23 cellular contexts compared by ENCODE assay signal in the genomic region with DNA sequence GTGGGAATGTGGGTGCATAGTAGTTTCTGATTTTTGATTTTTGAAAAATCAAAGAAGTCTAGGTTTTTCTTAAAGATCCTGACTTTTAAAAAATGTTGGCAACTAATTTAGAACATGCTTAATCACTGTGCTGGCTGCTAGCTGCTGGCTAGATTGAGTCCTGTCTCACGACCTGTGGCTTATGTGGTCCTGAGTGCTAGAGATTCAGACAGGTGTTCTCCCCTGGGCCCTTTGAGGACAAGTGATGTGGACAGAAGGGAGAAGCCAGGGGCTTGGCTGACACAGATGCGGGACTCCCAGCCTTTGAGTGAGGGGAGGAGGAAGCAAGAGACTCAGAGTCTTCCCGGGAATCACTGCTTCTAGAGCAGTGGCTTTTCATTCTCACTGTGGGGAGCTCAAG. TPM values are rescaled to one million over a fixed set of nuclear protein-coding genes. Genes with fewer than 3 reads are reported as not detected.
"Had no signal": no experiment of that assay in that cellular context is flagged by ENCODE, and none has a peak within 500 bp of the region (broad histone marks: within the 10 kb centered on the region; RNA-seq: fewer than 3 reads in every experiment).

No MANE protein-coding gene starts in this region.

- H3K4me1 Mint-ChIP-seq: activated CD4-positive, alpha-beta memory T cell treated with anti-CD3 and anti-CD28 coated beads, Interleukin-2, amount 10 ng/mL, durations not matched to agents 7 days and 5 days; activated CD4-positive, alpha-beta T cell treated with anti-CD3 and anti-CD28 coated beads for 36 hours; activated CD8-positive, alpha-beta memory T cell treated with anti-CD3 and anti-CD28 coated beads, Interleukin-2, amount 10 ng/mL, durations not matched to agents 7 days and 5 days; activated naive CD8-positive, alpha-beta T cell treated with anti-CD3 and anti-CD28 coated beads, Interleukin-2, amount 10 ng/mL, durations not matched to agents 7 days and 5 days had no signal

- H3K4me1 ChIP-seq: pancreas, right lobe of liver had no signal

- H3K36me3 Mint-ChIP-seq: activated CD8-positive, alpha-beta memory T cell treated with anti-CD3 and anti-CD28 coated beads, Interleukin-2, amount 10 ng/mL, durations not matched to agents 7 days and 5 days; activated naive CD8-positive, alpha-beta T cell treated with anti-CD3 and anti-CD28 coated beads, Interleukin-2, amount 10 ng/mL, durations not matched to agents 7 days and 5 days; naive thymus-derived CD8-positive, alpha-beta T cell had no signal

- H3K4me3 Mint-ChIP-seq: activated CD4-positive, alpha-beta memory T cell treated with anti-CD3 and anti-CD28 coated beads, Interleukin-2, amount 10 ng/mL, durations not matched to agents 7 days and 5 days; activated CD4-positive, alpha-beta T cell treated with anti-CD3 and anti-CD28 coated beads for 36 hours; activated CD8-positive, alpha-beta memory T cell treated with anti-CD3 and anti-CD28 coated beads, Interleukin-2, amount 10 ng/mL, durations not matched to agents 7 days and 5 days; activated naive CD8-positive, alpha-beta T cell treated with anti-CD3 and anti-CD28 coated beads, Interleukin-2, amount 10 ng/mL, durations not matched to agents 7 days and 5 days; effector memory CD8-positive, alpha-beta T cell; naive thymus-derived CD8-positive, alpha-beta T cell had no signal

- H3K27ac ChIP-seq: esophagus squamous epithelium, neutrophil, pancreas, right lobe of liver, thoracic aorta, upper lobe of left lung had no signal

- H3K36me3 ChIP-seq: esophagus squamous epithelium, neutrophil, pancreas, right lobe of liver, thoracic aorta, upper lobe of left lung, WERI-Rb-1 had no signal

- ATAC-seq: activated CD8-positive, alpha-beta memory T cell treated with anti-CD3 and anti-CD28 coated beads, Interleukin-2, amount 10 ng/mL, durations not matched to agents 7 days and 5 days; effector memory CD8-positive, alpha-beta T cell; mucosa of descending colon; naive thymus-derived CD8-positive, alpha-beta T cell; pancreas; right lobe of liver had no signal

- H3K9me3 Mint-ChIP-seq: activated CD4-positive, alpha-beta memory T cell treated with anti-CD3 and anti-CD28 coated beads, Interleukin-2, amount 10 ng/mL, durations not matched to agents 7 days and 5 days; activated naive CD8-positive, alpha-beta T cell treated with anti-CD3 and anti-CD28 coated beads, Interleukin-2, amount 10 ng/mL, durations not matched to agents 7 days and 5 days; activated T-helper 2 cell treated with anti-CD3 and anti-CD28 coated beads, Interferon-gamma antibody, Interleukin-2, Interleukin-4, amounts not matched to agents 10 μg/mL and 5 μg/mL and 100 μg/mL, durations not matched to agents 14 hours and 24 hours and 36 hours; effector memory CD8-positive, alpha-beta T cell; naive thymus-derived CD8-positive, alpha-beta T cell had no signal

- H3K4me3 ChIP-seq: esophagus squamous epithelium, mucosa of descending colon, pancreas, right lobe of liver, thoracic aorta, upper lobe of left lung had no signal

- H3K27ac Mint-ChIP-seq: activated CD4-positive, alpha-beta memory T cell treated with anti-CD3 and anti-CD28 coated beads, Interleukin-2, amount 10 ng/mL, durations not matched to agents 7 days and 5 days; activated CD4-positive, alpha-beta T cell treated with anti-CD3 and anti-CD28 coated beads for 36 hours; activated CD8-positive, alpha-beta memory T cell treated with anti-CD3 and anti-CD28 coated beads, Interleukin-2, amount 10 ng/mL, durations not matched to agents 7 days and 5 days; activated naive CD8-positive, alpha-beta T cell treated with anti-CD3 and anti-CD28 coated beads, Interleukin-2, amount 10 ng/mL, durations not matched to agents 7 days and 5 days; activated T-helper 2 cell treated with anti-CD3 and anti-CD28 coated beads, Interferon-gamma antibody, Interleukin-2, Interleukin-4, amounts not matched to agents 10 μg/mL and 5 μg/mL and 100 μg/mL, durations not matched to agents 14 hours and 24 hours and 36 hours; effector memory CD8-positive, alpha-beta T cell; naive thymus-derived CD8-positive, alpha-beta T cell had no signal

- H3K27me3 ChIP-seq: pancreas, right lobe of liver, upper lobe of left lung had no signal

- H3K9me3 ChIP-seq: esophagus squamous epithelium, mucosa of descending colon, neutrophil, pancreas, right lobe of liver, thoracic aorta, upper lobe of left lung had no signal

- DNase-seq: activated CD4-positive, alpha-beta memory T cell treated with anti-CD3 and anti-CD28 coated beads, Interleukin-2, amount 10 ng/mL, durations not matched to agents 7 days and 5 days; activated CD8-positive, alpha-beta memory T cell treated with anti-CD3 and anti-CD28 coated beads, Interleukin-2, amount 10 ng/mL, durations not matched to agents 7 days and 5 days; activated naive CD4-positive, alpha-beta T cell treated with Interleukin-2 at 50 U/mL for 16 hours; activated naive CD8-positive, alpha-beta T cell treated with anti-CD3 and anti-CD28 coated beads, Interleukin-2, amount 10 ng/mL, durations not matched to agents 7 days and 5 days; activated T-cell treated with anti-CD3 and anti-CD28 coated beads, Interleukin-2, amount 50 U/mL, for 1 hour; amygdala; effector memory CD8-positive, alpha-beta T cell; esophagus squamous epithelium; mesenchymal stem cell; mucosa of descending colon; naive thymus-derived CD8-positive, alpha-beta T cell; pancreas; right lobe of liver; small intestine; stimulated activated CD4-positive, alpha-beta T cell treated with anti-CD3 and anti-CD28 coated beads, Interleukin-15, amount 100 ng/mL, for 24 hours; stimulated activated CD4-positive, alpha-beta T cell treated with anti-CD3 and anti-CD28 coated beads, Interleukin-4, amount 100 ng/mL, for 1 hour; upper lobe of left lung; WERI-Rb-1 had no signal

RNA-seq across cellular contexts. Expression of gene CORO2B, which starts 47.5 kb away (rescaled TPM):
- total RNA-seq: activated CD4-positive, alpha-beta memory T cell treated with anti-CD3 and anti-CD28 coated beads, Interleukin-2, amount 10 ng/mL, durations not matched to agents 7 days and 5 days; activated CD8-positive, alpha-beta memory T cell treated with anti-CD3 and anti-CD28 coated beads, Interleukin-2, amount 10 ng/mL, durations not matched to agents 7 days and 5 days; activated naive CD8-positive, alpha-beta T cell treated with anti-CD3 and anti-CD28 coated beads, Interleukin-2, amount 10 ng/mL, durations not matched to agents 7 days and 5 days; T-helper 2 cell treated with Interferon-gamma antibody and Interleukin-4, amounts not matched to agents 100 ng/mL and 5 ng/mL, for 36 hours had no signal
- polyA plus RNA-seq: naive thymus-derived CD8-positive, alpha-beta T cell had no signal
